ENCODE assay signal across 8 cellular contexts in genomic region chr4:40228497-40229365, GRCh38.
DNase-seq lines count a peak whose midpoint lies in the region; ATAC-seq, FAIRE-seq and TF ChIP-seq lines count a peak whose summit lies in the region.

No MANE protein-coding gene starts in this region.

- TF ChIP-seq CTCF in D721Med (IDR thresholded peaks at IDR 0.05; ENCODE audit: insufficient read depth, missing control alignments): peak; percentile 1
- TF ChIP-seq CTCF in coronary artery (IDR thresholded peaks at IDR 0.05): no peak

- H3K27ac ChIP-seq in coronary artery: no peak overlapping the region

- no peak for FAIRE-seq in D721Med (lab: Jason Lieb, UNC)

- no peak for DNase-seq in D721Med (ENCODE audit: insufficient read length, low spot score)
- DNase-seq in cerebellar cortex (ENCODE audit: low spot score): peak; percentile 43
- DNase-seq in retina: no peak
- DNase-seq in coronary artery (ENCODE audit: low spot score): no peak
- no peak for DNase-seq in GOT3 (lab: John Stamatoyannopoulos, UW)
- no peak for DNase-seq in stimulated activated CD4-positive, alpha-beta T cell treated with anti-CD3 and anti-CD28 coated beads, Interleukin-2, amount 100 ng/mL, for 48 hours

- no peak overlapping the region for H3K4me3 ChIP-seq in coronary artery

- ATAC-seq in GM19397 (IDR thresholded peaks at IDR 0.05; ENCODE audit: unreplicated experiment) (peak; percentile 53), HG03521 (IDR thresholded peaks at IDR 0.05; ENCODE audit: unreplicated experiment) (peak; percentile 36)
